1 cellular context compared by ENCODE assay signal in the genomic region with DNA sequence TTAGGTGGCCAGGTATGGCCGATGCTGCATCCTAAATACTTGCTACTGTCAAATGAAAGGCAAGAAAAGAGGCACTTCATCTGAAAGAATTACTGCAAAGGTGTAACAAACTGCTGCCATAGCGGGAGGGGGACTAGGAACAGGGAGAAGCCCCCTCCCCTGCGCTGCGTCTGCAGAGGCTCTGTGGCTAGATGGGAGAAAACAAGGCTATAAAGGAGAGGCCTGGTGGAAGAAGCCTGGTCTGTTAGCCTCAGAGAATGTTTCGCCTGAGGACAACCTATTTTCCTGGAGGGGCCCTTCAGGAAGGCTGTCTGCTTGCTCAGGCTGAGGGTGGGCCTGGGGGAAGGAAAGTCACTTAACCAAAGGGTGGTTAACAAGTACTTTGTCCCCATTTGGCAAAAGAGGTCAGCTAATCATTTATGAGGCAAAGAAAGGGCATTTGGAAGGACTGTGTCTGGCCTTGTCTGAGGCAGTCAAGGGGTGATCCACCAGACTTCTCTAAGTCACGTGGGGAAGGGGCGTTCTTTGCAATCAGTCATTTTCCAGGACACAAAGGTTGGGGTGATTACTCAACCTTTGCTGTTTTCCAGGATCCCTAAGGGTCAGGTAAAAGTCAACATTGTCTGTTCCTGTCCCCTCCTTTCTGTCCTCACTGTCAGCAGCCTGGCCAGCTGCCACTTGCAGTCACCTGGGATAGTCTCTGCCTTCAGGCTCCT.
TF ChIP-seq lines count a peak whose summit lies in the region.

No MANE protein-coding gene starts in this region.

TF ChIP-seq in HepG2, 621 proteins besides CTCF, POLR2A, EP300 and RAD21 (continued from another document and continues in another):
- TF ChIP-seq, protein P1, sequence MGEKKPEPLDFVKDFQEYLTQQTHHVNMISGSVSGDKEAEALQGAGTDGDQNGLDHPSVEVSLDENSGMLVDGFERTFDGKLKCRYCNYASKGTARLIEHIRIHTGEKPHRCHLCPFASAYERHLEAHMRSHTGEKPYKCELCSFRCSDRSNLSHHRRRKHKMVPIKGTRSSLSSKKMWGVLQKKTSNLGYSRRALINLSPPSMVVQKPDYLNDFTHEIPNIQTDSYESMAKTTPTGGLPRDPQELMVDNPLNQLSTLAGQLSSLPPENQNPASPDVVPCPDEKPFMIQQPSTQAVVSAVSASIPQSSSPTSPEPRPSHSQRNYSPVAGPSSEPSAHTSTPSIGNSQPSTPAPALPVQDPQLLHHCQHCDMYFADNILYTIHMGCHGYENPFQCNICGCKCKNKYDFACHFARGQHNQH (CRISPR knock-in tag; IDR thresholded peaks at IDR 0.05), result no peak
- TF ChIP-seq RCOR2 (CRISPR knock-in tag; IDR thresholded peaks at IDR 0.05) (peak; percentile 58; the same call in 1 of the 2 replicates), GABPB1 (CRISPR knock-in tag; IDR thresholded peaks at IDR 0.05) (no peak), CREM (IDR thresholded peaks at IDR 0.05) (peak; percentile 36; the same call in 1 of the 2 replicates), CREM (CRISPR knock-in tag; IDR thresholded peaks at IDR 0.05) (no peak), FOXK2 (IDR thresholded peaks at IDR 0.05) (no peak), FOXA3 (CRISPR knock-in tag; IDR thresholded peaks at IDR 0.05) (peak; percentile 62; the same call in 1 of the 2 replicates), ZNF496 (CRISPR knock-in tag; IDR thresholded peaks at IDR 0.05; ENCODE audit: insufficient replicate concordance) (no peak), DNMT1 (CRISPR knock-in tag; IDR thresholded peaks at IDR 0.05) (no peak), NFKB2 (CRISPR knock-in tag; IDR thresholded peaks at IDR 0.05; ENCODE audit: borderline replicate concordance) (no peak), ZNF782 (CRISPR knock-in tag; IDR thresholded peaks at IDR 0.05; ENCODE audit: borderline replicate concordance) (no peak), HMG20B (CRISPR knock-in tag; conservative IDR thresholded peaks at IDR 0.05) (no peak), IKZF1 (IDR thresholded peaks at IDR 0.05) (no peak), TARDBP (CRISPR knock-in tag; IDR thresholded peaks at IDR 0.05) (0 out of 2 replicates have a peak, but pooled peaks have one; percentile 26), ZNF670 (CRISPR knock-in tag; IDR thresholded peaks at IDR 0.05; ENCODE audit: borderline replicate concordance) (no peak), ZNF337 (CRISPR knock-in tag; IDR thresholded peaks at IDR 0.05; ENCODE audit: borderline replicate concordance, low read depth) (no peak), ELF3 (CRISPR knock-in tag; IDR thresholded peaks at IDR 0.05) (no peak), KDM6A (CRISPR knock-in tag; IDR thresholded peaks at IDR 0.05; ENCODE audit: low read depth) (no peak)
- TF ChIP-seq, protein P2, sequence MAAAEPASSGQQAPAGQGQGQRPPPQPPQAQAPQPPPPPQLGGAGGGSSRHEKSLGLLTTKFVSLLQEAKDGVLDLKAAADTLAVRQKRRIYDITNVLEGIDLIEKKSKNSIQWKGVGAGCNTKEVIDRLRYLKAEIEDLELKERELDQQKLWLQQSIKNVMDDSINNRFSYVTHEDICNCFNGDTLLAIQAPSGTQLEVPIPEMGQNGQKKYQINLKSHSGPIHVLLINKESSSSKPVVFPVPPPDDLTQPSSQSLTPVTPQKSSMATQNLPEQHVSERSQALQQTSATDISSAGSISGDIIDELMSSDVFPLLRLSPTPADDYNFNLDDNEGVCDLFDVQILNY (CRISPR knock-in tag; conservative IDR thresholded peaks at IDR 0.05), result no peak
- TF ChIP-seq, protein P3, sequence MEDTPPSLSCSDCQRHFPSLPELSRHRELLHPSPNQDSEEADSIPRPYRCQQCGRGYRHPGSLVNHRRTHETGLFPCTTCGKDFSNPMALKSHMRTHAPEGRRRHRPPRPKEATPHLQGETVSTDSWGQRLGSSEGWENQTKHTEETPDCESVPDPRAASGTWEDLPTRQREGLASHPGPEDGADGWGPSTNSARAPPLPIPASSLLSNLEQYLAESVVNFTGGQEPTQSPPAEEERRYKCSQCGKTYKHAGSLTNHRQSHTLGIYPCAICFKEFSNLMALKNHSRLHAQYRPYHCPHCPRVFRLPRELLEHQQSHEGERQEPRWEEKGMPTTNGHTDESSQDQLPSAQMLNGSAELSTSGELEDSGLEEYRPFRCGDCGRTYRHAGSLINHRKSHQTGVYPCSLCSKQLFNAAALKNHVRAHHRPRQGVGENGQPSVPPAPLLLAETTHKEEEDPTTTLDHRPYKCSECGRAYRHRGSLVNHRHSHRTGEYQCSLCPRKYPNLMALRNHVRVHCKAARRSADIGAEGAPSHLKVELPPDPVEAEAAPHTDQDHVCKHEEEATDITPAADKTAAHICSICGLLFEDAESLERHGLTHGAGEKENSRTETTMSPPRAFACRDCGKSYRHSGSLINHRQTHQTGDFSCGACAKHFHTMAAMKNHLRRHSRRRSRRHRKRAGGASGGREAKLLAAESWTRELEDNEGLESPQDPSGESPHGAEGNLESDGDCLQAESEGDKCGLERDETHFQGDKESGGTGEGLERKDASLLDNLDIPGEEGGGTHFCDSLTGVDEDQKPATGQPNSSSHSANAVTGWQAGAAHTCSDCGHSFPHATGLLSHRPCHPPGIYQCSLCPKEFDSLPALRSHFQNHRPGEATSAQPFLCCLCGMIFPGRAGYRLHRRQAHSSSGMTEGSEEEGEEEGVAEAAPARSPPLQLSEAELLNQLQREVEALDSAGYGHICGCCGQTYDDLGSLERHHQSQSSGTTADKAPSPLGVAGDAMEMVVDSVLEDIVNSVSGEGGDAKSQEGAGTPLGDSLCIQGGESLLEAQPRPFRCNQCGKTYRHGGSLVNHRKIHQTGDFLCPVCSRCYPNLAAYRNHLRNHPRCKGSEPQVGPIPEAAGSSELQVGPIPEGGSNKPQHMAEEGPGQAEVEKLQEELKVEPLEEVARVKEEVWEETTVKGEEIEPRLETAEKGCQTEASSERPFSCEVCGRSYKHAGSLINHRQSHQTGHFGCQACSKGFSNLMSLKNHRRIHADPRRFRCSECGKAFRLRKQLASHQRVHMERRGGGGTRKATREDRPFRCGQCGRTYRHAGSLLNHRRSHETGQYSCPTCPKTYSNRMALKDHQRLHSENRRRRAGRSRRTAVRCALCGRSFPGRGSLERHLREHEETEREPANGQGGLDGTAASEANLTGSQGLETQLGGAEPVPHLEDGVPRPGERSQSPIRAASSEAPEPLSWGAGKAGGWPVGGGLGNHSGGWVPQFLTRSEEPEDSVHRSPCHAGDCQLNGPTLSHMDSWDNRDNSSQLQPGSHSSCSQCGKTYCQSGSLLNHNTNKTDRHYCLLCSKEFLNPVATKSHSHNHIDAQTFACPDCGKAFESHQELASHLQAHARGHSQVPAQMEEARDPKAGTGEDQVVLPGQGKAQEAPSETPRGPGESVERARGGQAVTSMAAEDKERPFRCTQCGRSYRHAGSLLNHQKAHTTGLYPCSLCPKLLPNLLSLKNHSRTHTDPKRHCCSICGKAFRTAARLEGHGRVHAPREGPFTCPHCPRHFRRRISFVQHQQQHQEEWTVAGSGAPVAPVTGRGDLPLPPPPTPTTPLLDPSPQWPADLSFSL (CRISPR knock-in tag; IDR thresholded peaks at IDR 0.05), result no peak
- TF ChIP-seq, protein P4, sequence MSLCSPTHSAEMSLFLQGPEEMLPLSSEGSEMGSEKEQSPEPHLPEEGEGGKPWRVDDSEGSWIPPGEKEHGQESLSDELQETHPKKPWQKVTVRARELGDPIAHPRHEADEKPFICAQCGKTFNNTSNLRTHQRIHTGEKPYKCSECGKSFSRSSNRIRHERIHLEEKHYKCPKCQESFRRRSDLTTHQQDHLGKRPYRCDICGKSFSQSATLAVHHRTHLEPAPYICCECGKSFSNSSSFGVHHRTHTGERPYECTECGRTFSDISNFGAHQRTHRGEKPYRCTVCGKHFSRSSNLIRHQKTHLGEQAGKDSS (CRISPR knock-in tag; IDR thresholded peaks at IDR 0.05; ENCODE audit: borderline replicate concordance, low read depth), result no peak
- TF ChIP-seq, protein P5, sequence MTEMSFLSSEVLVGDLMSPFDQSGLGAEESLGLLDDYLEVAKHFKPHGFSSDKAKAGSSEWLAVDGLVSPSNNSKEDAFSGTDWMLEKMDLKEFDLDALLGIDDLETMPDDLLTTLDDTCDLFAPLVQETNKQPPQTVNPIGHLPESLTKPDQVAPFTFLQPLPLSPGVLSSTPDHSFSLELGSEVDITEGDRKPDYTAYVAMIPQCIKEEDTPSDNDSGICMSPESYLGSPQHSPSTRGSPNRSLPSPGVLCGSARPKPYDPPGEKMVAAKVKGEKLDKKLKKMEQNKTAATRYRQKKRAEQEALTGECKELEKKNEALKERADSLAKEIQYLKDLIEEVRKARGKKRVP (CRISPR knock-in tag; IDR thresholded peaks at IDR 0.05), result no peak
- TF ChIP-seq, protein P6, sequence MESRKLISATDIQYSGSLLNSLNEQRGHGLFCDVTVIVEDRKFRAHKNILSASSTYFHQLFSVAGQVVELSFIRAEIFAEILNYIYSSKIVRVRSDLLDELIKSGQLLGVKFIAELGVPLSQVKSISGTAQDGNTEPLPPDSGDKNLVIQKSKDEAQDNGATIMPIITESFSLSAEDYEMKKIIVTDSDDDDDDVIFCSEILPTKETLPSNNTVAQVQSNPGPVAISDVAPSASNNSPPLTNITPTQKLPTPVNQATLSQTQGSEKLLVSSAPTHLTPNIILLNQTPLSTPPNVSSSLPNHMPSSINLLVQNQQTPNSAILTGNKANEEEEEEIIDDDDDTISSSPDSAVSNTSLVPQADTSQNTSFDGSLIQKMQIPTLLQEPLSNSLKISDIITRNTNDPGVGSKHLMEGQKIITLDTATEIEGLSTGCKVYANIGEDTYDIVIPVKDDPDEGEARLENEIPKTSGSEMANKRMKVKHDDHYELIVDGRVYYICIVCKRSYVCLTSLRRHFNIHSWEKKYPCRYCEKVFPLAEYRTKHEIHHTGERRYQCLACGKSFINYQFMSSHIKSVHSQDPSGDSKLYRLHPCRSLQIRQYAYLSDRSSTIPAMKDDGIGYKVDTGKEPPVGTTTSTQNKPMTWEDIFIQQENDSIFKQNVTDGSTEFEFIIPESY (CRISPR knock-in tag; IDR thresholded peaks at IDR 0.05), result no peak
- TF ChIP-seq, protein P7, sequence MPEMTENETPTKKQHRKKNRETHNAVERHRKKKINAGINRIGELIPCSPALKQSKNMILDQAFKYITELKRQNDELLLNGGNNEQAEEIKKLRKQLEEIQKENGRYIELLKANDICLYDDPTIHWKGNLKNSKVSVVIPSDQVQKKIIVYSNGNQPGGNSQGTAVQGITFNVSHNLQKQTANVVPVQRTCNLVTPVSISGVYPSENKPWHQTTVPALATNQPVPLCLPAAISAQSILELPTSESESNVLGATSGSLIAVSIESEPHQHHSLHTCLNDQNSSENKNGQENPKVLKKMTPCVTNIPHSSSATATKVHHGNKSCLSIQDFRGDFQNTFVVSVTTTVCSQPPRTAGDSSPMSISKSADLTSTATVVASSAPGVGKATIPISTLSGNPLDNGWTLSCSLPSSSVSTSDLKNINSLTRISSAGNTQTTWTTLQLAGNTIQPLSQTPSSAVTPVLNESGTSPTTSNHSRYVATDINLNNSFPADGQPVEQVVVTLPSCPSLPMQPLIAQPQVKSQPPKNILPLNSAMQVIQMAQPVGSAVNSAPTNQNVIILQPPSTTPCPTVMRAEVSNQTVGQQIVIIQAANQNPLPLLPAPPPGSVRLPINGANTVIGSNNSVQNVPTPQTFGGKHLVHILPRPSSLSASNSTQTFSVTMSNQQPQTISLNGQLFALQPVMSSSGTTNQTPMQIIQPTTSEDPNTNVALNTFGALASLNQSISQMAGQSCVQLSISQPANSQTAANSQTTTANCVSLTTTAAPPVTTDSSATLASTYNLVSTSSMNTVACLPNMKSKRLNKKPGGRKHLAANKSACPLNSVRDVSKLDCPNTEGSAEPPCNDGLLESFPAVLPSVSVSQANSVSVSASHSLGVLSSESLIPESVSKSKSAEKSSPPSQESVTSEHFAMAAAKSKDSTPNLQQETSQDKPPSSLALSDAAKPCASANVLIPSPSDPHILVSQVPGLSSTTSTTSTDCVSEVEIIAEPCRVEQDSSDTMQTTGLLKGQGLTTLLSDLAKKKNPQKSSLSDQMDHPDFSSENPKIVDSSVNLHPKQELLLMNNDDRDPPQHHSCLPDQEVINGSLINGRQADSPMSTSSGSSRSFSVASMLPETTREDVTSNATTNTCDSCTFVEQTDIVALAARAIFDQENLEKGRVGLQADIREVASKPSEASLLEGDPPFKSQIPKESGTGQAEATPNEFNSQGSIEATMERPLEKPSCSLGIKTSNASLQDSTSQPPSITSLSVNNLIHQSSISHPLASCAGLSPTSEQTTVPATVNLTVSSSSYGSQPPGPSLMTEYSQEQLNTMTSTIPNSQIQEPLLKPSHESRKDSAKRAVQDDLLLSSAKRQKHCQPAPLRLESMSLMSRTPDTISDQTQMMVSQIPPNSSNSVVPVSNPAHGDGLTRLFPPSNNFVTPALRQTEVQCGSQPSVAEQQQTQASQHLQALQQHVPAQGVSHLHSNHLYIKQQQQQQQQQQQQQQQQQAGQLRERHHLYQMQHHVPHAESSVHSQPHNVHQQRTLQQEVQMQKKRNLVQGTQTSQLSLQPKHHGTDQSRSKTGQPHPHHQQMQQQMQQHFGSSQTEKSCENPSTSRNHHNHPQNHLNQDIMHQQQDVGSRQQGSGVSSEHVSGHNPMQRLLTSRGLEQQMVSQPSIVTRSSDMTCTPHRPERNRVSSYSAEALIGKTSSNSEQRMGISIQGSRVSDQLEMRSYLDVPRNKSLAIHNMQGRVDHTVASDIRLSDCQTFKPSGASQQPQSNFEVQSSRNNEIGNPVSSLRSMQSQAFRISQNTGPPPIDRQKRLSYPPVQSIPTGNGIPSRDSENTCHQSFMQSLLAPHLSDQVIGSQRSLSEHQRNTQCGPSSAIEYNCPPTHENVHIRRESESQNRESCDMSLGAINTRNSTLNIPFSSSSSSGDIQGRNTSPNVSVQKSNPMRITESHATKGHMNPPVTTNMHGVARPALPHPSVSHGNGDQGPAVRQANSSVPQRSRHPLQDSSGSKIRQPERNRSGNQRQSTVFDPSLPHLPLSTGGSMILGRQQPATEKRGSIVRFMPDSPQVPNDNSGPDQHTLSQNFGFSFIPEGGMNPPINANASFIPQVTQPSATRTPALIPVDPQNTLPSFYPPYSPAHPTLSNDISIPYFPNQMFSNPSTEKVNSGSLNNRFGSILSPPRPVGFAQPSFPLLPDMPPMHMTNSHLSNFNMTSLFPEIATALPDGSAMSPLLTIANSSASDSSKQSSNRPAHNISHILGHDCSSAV (CRISPR knock-in tag; IDR thresholded peaks at IDR 0.05; ENCODE audit: borderline replicate concordance), result no peak
- TF ChIP-seq, protein P8, sequence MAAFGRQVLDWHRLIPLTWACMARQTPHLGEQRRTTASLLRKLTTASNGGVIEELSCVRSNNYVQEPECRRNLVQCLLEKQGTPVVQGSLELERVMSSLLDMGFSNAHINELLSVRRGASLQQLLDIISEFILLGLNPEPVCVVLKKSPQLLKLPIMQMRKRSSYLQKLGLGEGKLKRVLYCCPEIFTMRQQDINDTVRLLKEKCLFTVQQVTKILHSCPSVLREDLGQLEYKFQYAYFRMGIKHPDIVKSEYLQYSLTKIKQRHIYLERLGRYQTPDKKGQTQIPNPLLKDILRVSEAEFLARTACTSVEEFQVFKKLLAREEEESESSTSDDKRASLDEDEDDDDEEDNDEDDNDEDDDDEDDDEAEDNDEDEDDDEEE (CRISPR knock-in tag; IDR thresholded peaks at IDR 0.05), result no peak
- TF ChIP-seq, protein P9, sequence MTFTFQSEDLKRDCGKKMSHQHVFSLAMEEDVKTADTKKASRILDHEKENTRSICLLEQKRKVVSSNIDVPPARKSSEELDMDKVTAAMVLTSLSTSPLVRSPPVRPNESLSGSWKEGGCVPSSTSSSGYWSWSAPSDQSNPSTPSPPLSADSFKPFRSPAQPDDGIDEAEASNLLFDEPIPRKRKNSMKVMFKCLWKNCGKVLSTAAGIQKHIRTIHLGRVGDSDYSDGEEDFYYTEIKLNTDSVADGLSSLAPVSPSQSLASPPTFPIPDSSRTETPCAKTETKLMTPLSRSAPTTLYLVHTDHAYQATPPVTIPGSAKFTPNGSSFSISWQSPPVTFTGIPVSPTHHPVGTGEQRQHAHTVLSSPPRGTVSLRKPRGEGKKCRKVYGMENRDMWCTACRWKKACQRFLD (CRISPR knock-in tag; IDR thresholded peaks at IDR 0.05; ENCODE audit: borderline replicate concordance), result no peak
